ENCODE assay signal across 18 cellular contexts in the genomic region with DNA sequence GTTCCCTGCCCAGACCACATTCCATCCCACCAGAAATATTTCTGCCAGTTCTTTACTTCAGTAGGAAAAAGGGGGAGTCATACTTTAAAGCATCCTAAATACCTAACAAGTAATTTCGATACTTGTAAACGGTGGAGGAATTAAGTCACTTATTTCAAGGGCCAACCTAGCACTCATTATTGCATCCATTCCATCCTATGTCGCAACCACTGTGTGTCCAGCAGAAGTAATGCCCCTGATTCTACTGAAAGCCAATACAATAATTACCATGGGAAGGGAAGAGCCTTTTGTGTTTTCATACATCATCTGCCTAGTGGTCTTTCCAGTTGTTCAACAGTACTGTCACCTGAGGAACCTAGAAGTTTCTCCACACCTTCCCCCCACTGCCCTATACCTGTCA. TPM values are rescaled to one million over a fixed set of nuclear protein-coding genes. Genes with fewer than 3 reads are reported as not detected.
DNase-seq lines count a peak whose midpoint lies in the region; ATAC-seq, FAIRE-seq and TF ChIP-seq lines count a peak whose summit lies in the region.
"Had no signal": no experiment of that assay in that cellular context is flagged by ENCODE, and none has a peak within 500 bp of the region (broad histone marks: within the 10 kb centered on the region; RNA-seq: fewer than 3 reads in every experiment).

No MANE protein-coding gene starts in this region.

- no peaks in the 10 kb centered on the region for H3K9me3 ChIP-seq in adipocyte (ENCODE audit: control insufficient read depth, low read length)
- no peaks in the 10 kb centered on the region for H3K9me3 ChIP-seq in sigmoid colon
- H3K9me3 ChIP-seq: BLaER1 treated with 17β-estradiol and CSF1 and Interleukin-3, amounts not matched to agents 10 nM and 100 nM; Caco-2 had no signal

- H3K4me3 ChIP-seq in adipocyte (ENCODE audit: low read length), result no peak overlapping the region
- H3K4me3 ChIP-seq in sigmoid colon, result no peak overlapping the region
- H3K4me3 ChIP-seq: BLaER1 treated with 17β-estradiol and CSF1 and Interleukin-3, amounts not matched to agents 10 nM and 100 nM had no signal

- no peaks in the 10 kb centered on the region for H3K27me3 Mint-ChIP-seq in activated CD4-positive, alpha-beta T cell treated with anti-CD3 and anti-CD28 coated beads for 36 hours
- peaks cover 4% of the 10 kb centered on the region for H3K27me3 Mint-ChIP-seq in nephron progenitor cell (ENCODE audit: low read depth, poor library complexity)
- H3K27me3 Mint-ChIP-seq: B cell; CD4-positive, alpha-beta T cell had no signal

- H3K9ac ChIP-seq in adipocyte (ENCODE audit: low read length), result no peak overlapping the region
- H3K9ac ChIP-seq: BLaER1 treated with 17β-estradiol and CSF1 and Interleukin-3, amounts not matched to agents 10 nM and 100 nM had no signal

- peaks cover 32% of the 10 kb centered on the region for H3K36me3 Mint-ChIP-seq in activated CD4-positive, alpha-beta T cell treated with anti-CD3 and anti-CD28 coated beads for 36 hours (ENCODE audit: low read depth)
- H3K36me3 Mint-ChIP-seq in stimulated activated effector memory CD8-positive, alpha-beta T cell treated with anti-CD3 and anti-CD28 coated beads, Interleukin-12 subunit alpha, Interleukin-12 subunit beta, amount 100 ng/mL, for 72 hours, result peaks cover 76% of the 10 kb centered on the region
- H3K36me3 Mint-ChIP-seq in nephron progenitor cell (ENCODE audit: low read depth), result no peaks in the 10 kb centered on the region

- no peak for TF ChIP-seq CTCF in D721Med (IDR thresholded peaks at IDR 0.05; ENCODE audit: insufficient read depth, missing control alignments)
- no peak for TF ChIP-seq CTCF in sigmoid colon (IDR thresholded peaks at IDR 0.05)
- TF ChIP-seq CTCF in nephron progenitor cell (IDR thresholded peaks at IDR 0.05), result no peak

- peaks cover 9% of the 10 kb centered on the region for H3K4me1 Mint-ChIP-seq in activated CD4-positive, alpha-beta T cell treated with anti-CD3 and anti-CD28 coated beads for 36 hours
- H3K4me1 Mint-ChIP-seq in stimulated activated effector memory CD8-positive, alpha-beta T cell treated with anti-CD3 and anti-CD28 coated beads, Interleukin-12 subunit alpha, Interleukin-12 subunit beta, amount 100 ng/mL, for 72 hours, result peaks cover 22% of the 10 kb centered on the region
- H3K4me1 Mint-ChIP-seq in nephron progenitor cell, result peaks cover 16% of the 10 kb centered on the region

- no peak for TF ChIP-seq POLR2A in sigmoid colon (IDR thresholded peaks at IDR 0.05)

- POLR2A ChIA-PET in activated CD4-positive, alpha-beta T cell treated with anti-CD3 and anti-CD28 coated beads for 36 hours (lab: Charles Lee), result no interaction called here

- no peak for ATAC-seq in activated CD4-positive, alpha-beta T cell treated with anti-CD3 and anti-CD28 coated beads for 36 hours
- no peak for ATAC-seq in stimulated activated effector memory CD8-positive, alpha-beta T cell treated with anti-CD3 and anti-CD28 coated beads, Interleukin-12 subunit alpha, Interleukin-12 subunit beta, amount 100 ng/mL, for 72 hours
- ATAC-seq: HCT116 had no signal

- CTCF ChIA-PET in activated CD4-positive, alpha-beta T cell treated with anti-CD3 and anti-CD28 coated beads for 36 hours (lab: Charles Lee), result no interaction called here

- no peak for TF ChIP-seq EP300 in sigmoid colon (IDR thresholded peaks at IDR 0.05)

- H3K9me3 Mint-ChIP-seq in activated CD4-positive, alpha-beta T cell treated with anti-CD3 and anti-CD28 coated beads for 36 hours (ENCODE audit: low read depth), result no peaks in the 10 kb centered on the region
- no peaks in the 10 kb centered on the region for H3K9me3 Mint-ChIP-seq in stimulated activated effector memory CD8-positive, alpha-beta T cell treated with anti-CD3 and anti-CD28 coated beads, Interleukin-12 subunit alpha, Interleukin-12 subunit beta, amount 100 ng/mL, for 72 hours
- H3K9me3 Mint-ChIP-seq in nephron progenitor cell, result no peaks in the 10 kb centered on the region
- H3K9me3 Mint-ChIP-seq: CD4-positive, alpha-beta T cell; HFFc6 had no signal

- no peak for DNase-seq in activated CD4-positive, alpha-beta T cell treated with anti-CD3 and anti-CD28 coated beads for 36 hours
- DNase-seq in activated CD4-positive, alpha-beta T cell treated with anti-CD3 and anti-CD28 coated beads for 4 hours, result no peak
- DNase-seq in D721Med (ENCODE audit: insufficient read length, low spot score) (no peak), adipocyte (ENCODE audit: low read depth) (peak; percentile 17), sigmoid colon (no peak), nephron progenitor cell (no peak)
- DNase-seq in stimulated activated effector memory CD8-positive, alpha-beta T cell treated with anti-CD3 and anti-CD28 coated beads, Interleukin-12 subunit alpha, Interleukin-12 subunit beta, amount 100 ng/mL, for 72 hours (ENCODE audit: low spot score in 2 of 2), result no peak
- DNase-seq: Caco-2; CD4-positive, alpha-beta T cell; DMS79 treated with DMSO at 0.1 percent for 48 hours; GF-D8; GOT3; H7; HFFc6 had no signal

- H3K4me3 Mint-ChIP-seq in activated CD4-positive, alpha-beta T cell treated with anti-CD3 and anti-CD28 coated beads for 36 hours, result no peak overlapping the region
- no peak overlapping the region for H3K4me3 Mint-ChIP-seq in stimulated activated effector memory CD8-positive, alpha-beta T cell treated with anti-CD3 and anti-CD28 coated beads, Interleukin-12 subunit alpha, Interleukin-12 subunit beta, amount 100 ng/mL, for 72 hours
- no peak overlapping the region for H3K4me3 Mint-ChIP-seq in nephron progenitor cell
- H3K4me3 Mint-ChIP-seq: B cell; CD4-positive, alpha-beta T cell; HFFc6 had no signal

- intact Hi-C loops in activated CD4-positive, alpha-beta T cell treated with anti-CD3 and anti-CD28 coated beads for 36 hours (cut with DNase I, micrococcal nuclease), result no loop called here
- intact Hi-C loops in sigmoid colon (cut with DNase I), result loop anchor here (10.0 kb wide), 1 partner anchor 468 kb away; no protein-coding TSS in a partner anchor

- H3K27me3 ChIP-seq in adipocyte (replicated peaks; ENCODE audit: control insufficient read depth, insufficient read depth, low read length), result no peaks in the 10 kb centered on the region
- H3K27me3 ChIP-seq in sigmoid colon, result no peaks in the 10 kb centered on the region
- H3K27me3 ChIP-seq: BLaER1 treated with 17β-estradiol and CSF1 and Interleukin-3, amounts not matched to agents 10 nM and 100 nM had no signal

- 91 to 93% methylated on average over 3 of the region's 3 CpGs for WGBS in sigmoid colon, 2 donors

- FAIRE-seq in D721Med (lab: Jason Lieb, UNC), result peak; percentile 77
- FAIRE-seq: HTR-8/SVneo had no signal

- H3K36me3 ChIP-seq in adipocyte (ENCODE audit: control insufficient read depth, insufficient read depth, low read length, severe bottlenecking) (peaks cover 52% of the 10 kb centered on the region), sigmoid colon (peaks cover 0 to 20% (median 0%) of the 10 kb centered on the region in 4 donors)

- H3K27ac ChIP-seq in sigmoid colon, result no peak overlapping the region
- H3K27ac ChIP-seq: BLaER1 treated with 17β-estradiol and CSF1 and Interleukin-3, amounts not matched to agents 10 nM and 100 nM had no signal

- H3K4me1 ChIP-seq in adipocyte (ENCODE audit: control insufficient read depth, insufficient read depth, low read length) (peaks cover 16% of the 10 kb centered on the region), sigmoid colon (peaks cover 0 to 14% (median 3%) of the 10 kb centered on the region in 4 donors)
- H3K4me1 ChIP-seq: Caco-2 had no signal

- H3K27ac Mint-ChIP-seq in activated CD4-positive, alpha-beta T cell treated with anti-CD3 and anti-CD28 coated beads for 36 hours, result peak overlapping the region; percentile 29
- H3K27ac Mint-ChIP-seq in stimulated activated effector memory CD8-positive, alpha-beta T cell treated with anti-CD3 and anti-CD28 coated beads, Interleukin-12 subunit alpha, Interleukin-12 subunit beta, amount 100 ng/mL, for 72 hours, result peak overlapping the region; percentile 19
- no peak overlapping the region for H3K27ac Mint-ChIP-seq in nephron progenitor cell
- H3K27ac Mint-ChIP-seq: B cell; CD4-positive, alpha-beta T cell; HFFc6 had no signal

RNA-seq across cellular contexts. Expression of a gene that starts 12.5 kb away (rescaled TPM):
- total RNA-seq in activated CD4-positive, alpha-beta T cell treated with anti-CD3 and anti-CD28 coated beads for 36 hours, result 10 to 100 TPM; 16.0 to 17.1 TPM
- 1 to 10 TPM; 2.2 to 7.1 (median 5.0) TPM for total RNA-seq in sigmoid colon
- 10 to 100 TPM; 13.7 to 21.7 (median 15.6) TPM for polyA plus RNA-seq in sigmoid colon

RNA-seq across cellular contexts. Expression of a gene that starts 33.3 kb away (rescaled TPM):
- total RNA-seq in activated CD4-positive, alpha-beta T cell treated with anti-CD3 and anti-CD28 coated beads for 36 hours, result 10 to 100 TPM; 18.8 to 26.7 TPM
- not detected for total RNA-seq in sigmoid colon
- under 1 TPM in 1 of 3 donors, not detected in 2; 0.54 TPM for polyA plus RNA-seq in sigmoid colon
- total RNA-seq: B cell; Caco-2; CD4-positive, alpha-beta T cell had no signal

Comparison
In these comparisons a context has a peak if more than half of its experiments do, and no peak if none do; other contexts are left out.
1. RNA of a gene that starts 33.3 kb away (total RNA-seq): 18.8 to 26.7 TPM in activated CD4-positive, alpha-beta T cell treated with anti-CD3 and anti-CD28 coated beads for 36 hours; not detected in sigmoid colon; every median in the first group is over 10 times any median in the second.